In genomic region chr13:100751826-100752225, GRCh38 we compare ENCODE assay signal across 20 cellular contexts.
DNase-seq lines count a peak whose midpoint lies in the region; TF ChIP-seq lines count a peak whose summit lies in the region.
"Had no signal": no experiment of that assay in that cellular context is flagged by ENCODE, and none has a peak within 500 bp of the region (broad histone marks: within the 10 kb centered on the region; RNA-seq: fewer than 3 reads in every experiment).

No MANE protein-coding gene starts in this region.

- peak; percentile 51 for DNase-seq in DMS 273 (lab: John Stamatoyannopoulos, UW; ENCODE audit: unreplicated experiment)
- no peak for DNase-seq in DMS 273 treated with DMSO at 0.1 percent for 48 hours (lab: John Stamatoyannopoulos, UW)
- peak; percentile 3 for DNase-seq in NCI-H2227 treated with DMSO at 0.1 percent for 48 hours (lab: John Stamatoyannopoulos, UW)
- DNase-seq in astrocyte of the cerebellum (ENCODE audit: low read depth), result no peak
- DNase-seq in pons (ENCODE audit: low spot score), result peak; percentile 37
- DNase-seq in NCI-H748 (lab: John Stamatoyannopoulos, UW; ENCODE audit: unreplicated experiment), result no peak
- no peak for DNase-seq in NCI-H187 treated with DMSO at 0.1 percent for 48 hours (lab: John Stamatoyannopoulos, UW)
- no peak for DNase-seq in activated CD4-positive, alpha-beta T cell treated with anti-CD3 and anti-CD28 coated beads for 1 hour
- DNase-seq: activated CD4-positive, alpha-beta T cell treated with anti-CD3 and anti-CD28 coated beads, Interleukin-2, amount 10 ng/mL, durations not matched to agents 24 days and 14 days; activated effector memory CD4-positive, alpha-beta T cell treated with Interleukin-2 at 50 U/mL for 16 hours; dermis blood vessel endothelial cell; foreskin fibroblast; GOT3; left colon; NCI-H1417; NCI-H748 treated with DMSO at 0.1 percent for 48 hours; psoas muscle; stimulated activated CD4-positive, alpha-beta T cell treated with anti-CD3 and anti-CD28 coated beads, Interleukin-4, amount 100 ng/mL, for 24 hours; T1000 had no signal

- in situ Hi-C loops in astrocyte of the cerebellum (cut with HindIII; ENCODE audit: low sequenced_read_pairs), result no loop called here

- H3K4me3 ChIP-seq in astrocyte of the cerebellum (ENCODE audit: low read depth, low read length), result peak overlapping the region; percentile 23
- H3K4me3 ChIP-seq: psoas muscle, smooth muscle cell had no signal

- TF ChIP-seq CTCF in astrocyte of the cerebellum (IDR thresholded peaks at IDR 0.05; ENCODE audit: low read depth, low read length, missing control alignments), result no peak

Comparison
In these comparisons a context has a peak if more than half of its experiments do, and no peak if none do; other contexts are left out.
1. DNase-seq: peak in DMS 273 (single experiment), NCI-H2227 treated with DMSO at 0.1 percent for 48 hours (single experiment) and pons (single experiment); none in DMS 273 treated with DMSO at 0.1 percent for 48 hours (single experiment), astrocyte of the cerebellum (single experiment), NCI-H748 (single experiment), NCI-H187 treated with DMSO at 0.1 percent for 48 hours (single experiment) and activated CD4-positive, alpha-beta T cell treated with anti-CD3 and anti-CD28 coated beads for 1 hour (single experiment).